1 cellular context compared by ENCODE assay signal in the genomic region with DNA sequence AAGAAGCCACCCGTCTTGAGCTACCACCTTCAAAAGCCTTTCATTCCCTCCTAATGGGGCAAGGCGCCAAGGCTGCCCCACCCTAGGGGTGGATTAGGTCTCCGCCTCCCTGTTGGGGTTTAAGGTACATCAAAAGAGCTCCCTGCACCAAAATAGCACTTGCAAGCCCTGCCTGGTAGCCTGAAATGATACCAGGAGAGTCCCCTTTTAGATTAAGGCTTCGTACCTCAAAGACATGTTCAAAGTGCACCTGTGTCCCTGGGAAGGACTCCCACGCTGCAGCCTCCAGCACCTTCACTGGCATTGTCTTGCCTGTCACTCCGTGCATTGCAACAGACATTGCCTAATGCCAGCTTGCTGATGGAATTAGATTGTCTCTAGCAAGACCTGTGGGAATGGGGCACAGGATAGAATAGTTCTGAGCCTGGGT.
A peak's percentile ranks its signal among the peaks of the same experiment; 100 is the strongest.
TF ChIP-seq lines count a peak whose summit lies in the region.

No MANE protein-coding gene starts in this region.

TF ChIP-seq in GM12878, 131 proteins besides CTCF, POLR2A, EP300 and RAD21 (continued from another document):
- TF ChIP-seq IKZF2 (IDR thresholded peaks at IDR 0.05): no peak
- TF ChIP-seq, protein P1, sequence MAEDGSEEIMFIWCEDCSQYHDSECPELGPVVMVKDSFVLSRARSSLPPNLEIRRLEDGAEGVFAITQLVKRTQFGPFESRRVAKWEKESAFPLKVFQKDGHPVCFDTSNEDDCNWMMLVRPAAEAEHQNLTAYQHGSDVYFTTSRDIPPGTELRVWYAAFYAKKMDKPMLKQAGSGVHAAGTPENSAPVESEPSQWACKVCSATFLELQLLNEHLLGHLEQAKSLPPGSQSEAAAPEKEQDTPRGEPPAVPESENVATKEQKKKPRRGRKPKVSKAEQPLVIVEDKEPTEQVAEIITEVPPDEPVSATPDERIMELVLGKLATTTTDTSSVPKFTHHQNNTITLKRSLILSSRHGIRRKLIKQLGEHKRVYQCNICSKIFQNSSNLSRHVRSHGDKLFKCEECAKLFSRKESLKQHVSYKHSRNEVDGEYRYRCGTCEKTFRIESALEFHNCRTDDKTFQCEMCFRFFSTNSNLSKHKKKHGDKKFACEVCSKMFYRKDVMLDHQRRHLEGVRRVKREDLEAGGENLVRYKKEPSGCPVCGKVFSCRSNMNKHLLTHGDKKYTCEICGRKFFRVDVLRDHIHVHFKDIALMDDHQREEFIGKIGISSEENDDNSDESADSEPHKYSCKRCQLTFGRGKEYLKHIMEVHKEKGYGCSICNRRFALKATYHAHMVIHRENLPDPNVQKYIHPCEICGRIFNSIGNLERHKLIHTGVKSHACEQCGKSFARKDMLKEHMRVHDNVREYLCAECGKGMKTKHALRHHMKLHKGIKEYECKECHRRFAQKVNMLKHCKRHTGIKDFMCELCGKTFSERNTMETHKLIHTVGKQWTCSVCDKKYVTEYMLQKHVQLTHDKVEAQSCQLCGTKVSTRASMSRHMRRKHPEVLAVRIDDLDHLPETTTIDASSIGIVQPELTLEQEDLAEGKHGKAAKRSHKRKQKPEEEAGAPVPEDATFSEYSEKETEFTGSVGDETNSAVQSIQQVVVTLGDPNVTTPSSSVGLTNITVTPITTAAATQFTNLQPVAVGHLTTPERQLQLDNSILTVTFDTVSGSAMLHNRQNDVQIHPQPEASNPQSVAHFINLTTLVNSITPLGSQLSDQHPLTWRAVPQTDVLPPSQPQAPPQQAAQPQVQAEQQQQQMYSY (CRISPR knock-in tag; IDR thresholded peaks at IDR 0.05): no peak
- TF ChIP-seq TCF7 (IDR thresholded peaks at IDR 0.05; ENCODE audit: borderline replicate concordance): peak; percentile 37; the same call in 1 of the 2 replicates
- TF ChIP-seq, protein P2, sequence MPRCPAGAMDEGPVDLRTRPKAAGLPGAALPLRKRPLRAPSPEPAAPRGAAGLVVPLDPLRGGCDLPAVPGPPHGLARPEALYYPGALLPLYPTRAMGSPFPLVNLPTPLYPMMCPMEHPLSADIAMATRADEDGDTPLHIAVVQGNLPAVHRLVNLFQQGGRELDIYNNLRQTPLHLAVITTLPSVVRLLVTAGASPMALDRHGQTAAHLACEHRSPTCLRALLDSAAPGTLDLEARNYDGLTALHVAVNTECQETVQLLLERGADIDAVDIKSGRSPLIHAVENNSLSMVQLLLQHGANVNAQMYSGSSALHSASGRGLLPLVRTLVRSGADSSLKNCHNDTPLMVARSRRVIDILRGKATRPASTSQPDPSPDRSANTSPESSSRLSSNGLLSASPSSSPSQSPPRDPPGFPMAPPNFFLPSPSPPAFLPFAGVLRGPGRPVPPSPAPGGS (IDR thresholded peaks at IDR 0.05; ENCODE audit: borderline replicate concordance, insufficient read depth, low read depth, low read length, poor library complexity, severe bottlenecking): peak; percentile 2
- TF ChIP-seq RUNX3 (IDR thresholded peaks at IDR 0.05; ENCODE audit: low read length): peak; percentile 1; the same call in 1 of the 2 replicates
